In genomic region chr17:40498281-40499084, GRCh38 we compare ENCODE assay signal across 9 cellular contexts. TPM values are rescaled to one million over a fixed set of nuclear protein-coding genes. Genes with fewer than 3 reads are reported as not detected.
DNase-seq lines count a peak whose midpoint lies in the region; ATAC-seq, FAIRE-seq and TF ChIP-seq lines count a peak whose summit lies in the region.
"Had no signal": no experiment of that assay in that cellular context is flagged by ENCODE, and none has a peak within 500 bp of the region (broad histone marks: within the 10 kb centered on the region; RNA-seq: fewer than 3 reads in every experiment).

No MANE protein-coding gene starts in this region.

- H3K9me1 ChIP-seq in IMR-90 (ENCODE audit: insufficient read depth, low read length): peaks cover 10% of the 10 kb centered on the region
- H3K9me1 ChIP-seq in keratinocyte (ENCODE audit: control insufficient read depth, extremely low read depth, insufficient read depth, low read length): peaks cover 7% of the 10 kb centered on the region

- CTCF ChIA-PET in IMR-90 (lab: Yijun Ruan, JAX) (interaction anchor here (0.6 to 1.4 kb wide), 4 partner anchors 22 to 56 kb away, joined by 3 to 10 read pairs (median 4); no protein-coding TSS in a partner anchor), PC-9 (lab: Charles Lee) (interaction anchor here (0.7 to 1.6 kb wide), 2 partner anchors 22 to 99 kb away, joined by 5 to 6 read pairs; no protein-coding TSS in a partner anchor), OCI-LY7 (lab: Charles Lee; ENCODE audit: unreplicated experiment) (interaction anchor here (0.5 kb wide), 1 partner anchor 42 kb away, joined by 3 read pairs; no protein-coding TSS in a partner anchor)

- dilution Hi-C loops in IMR-90 (cut with HindIII; ENCODE audit: low sequenced_read_pairs, unreplicated experiment): no loop called here
- dilution Hi-C loops in keratinocyte (cut with MboI; ENCODE audit: extremely low pct_ligation_motif_present, low sequenced_read_pairs): no loop called here

- peak overlapping the region; percentile 59 for H3K14ac ChIP-seq in IMR-90 (replicated peaks; ENCODE audit: low read depth, low read length)

- intact Hi-C loops in IMR-90 (cut with micrococcal nuclease): loop anchor here (1.0 kb wide), 1 partner anchor 12 kb away; no protein-coding TSS in a partner anchor
- intact Hi-C loops in PC-9 (cut with micrococcal nuclease; ENCODE audit: unreplicated experiment): loop anchor here (1.0 kb wide), 3 partner anchors 12 to 35 kb away; no protein-coding TSS in a partner anchor
- intact Hi-C loops in OCI-LY7 (cut with micrococcal nuclease; ENCODE audit: unreplicated experiment): no loop called here

- H2BK120ac ChIP-seq in IMR-90 (ENCODE audit: low read depth, low read length): peak overlapping the region; percentile 59

- no peak overlapping the region for H3K56ac ChIP-seq in IMR-90 (ENCODE audit: extremely low read depth, insufficient read depth, low read length)

- in situ Hi-C loops in IMR-90 (cut with MboI; ENCODE audit: low sequenced_read_pairs): no loop called here

- WGBS in IMR-90 (ENCODE audit: extremely low coverage in 2 of 2, insufficient read length in 1 of 2), 2 experiments: 57% methylated on average over 4 of the region's 9 CpGs; no CpG with 5 or more reads in 1 of the 2 experiments

- TF ChIP-seq POLR2A in IMR-90 (IDR thresholded peaks at IDR 0.05; ENCODE audit: low read depth, low read length): no peak

- ATAC-seq in IMR-90 (ENCODE audit: low read depth): no peak
- ATAC-seq in thoracic aorta (ENCODE audit: insufficient number of reproducible peaks, low FRiP score, low read depth): no peak
- no peak for ATAC-seq in GM18909 (IDR thresholded peaks at IDR 0.05; ENCODE audit: poor library complexity, unreplicated experiment)

- POLR2A ChIA-PET in IMR-90 (lab: Charles Lee; ENCODE audit: unreplicated experiment): no interaction called here
- POLR2A ChIA-PET in PC-9 (lab: Charles Lee; ENCODE audit: unreplicated experiment): interaction anchor here (0.7 to 0.9 kb wide), 3 partner anchors 9 to 27 kb away, joined by 4 read pairs; no protein-coding TSS in a partner anchor
- POLR2A ChIA-PET in OCI-LY7 (lab: Charles Lee): no interaction called here

- peaks cover 0 to 6% of the 10 kb centered on the region in 2 experiments; a peak in 1 of 4 replicates for H3K79me1 ChIP-seq in IMR-90 (ENCODE audit: low read depth in 1 of 2, low read length in 2 of 2)

- peak overlapping the region; percentile 84 for H2BK20ac ChIP-seq in IMR-90 (ENCODE audit: low read depth, low read length)

- peak overlapping the region; percentile 90; the same call in 2 of the 3 replicates for H2BK15ac ChIP-seq in IMR-90 (ENCODE audit: low read depth, low read length)

- no peak overlapping the region for H2AK9ac ChIP-seq in IMR-90 (replicated peaks; ENCODE audit: low read depth, low read length, poor library complexity)

- H3K9me3 ChIP-seq in IMR-90 (ENCODE audit: control insufficient read depth, insufficient read depth, low read length) (no peaks in the 10 kb centered on the region; the same call in 1 of the 2 replicates), PC-9 (ENCODE audit: insufficient read depth, low read depth) (no peaks in the 10 kb centered on the region), keratinocyte (ENCODE audit: control insufficient read depth, low read depth, low read length) (no peaks in the 10 kb centered on the region), thoracic aorta (no peaks in the 10 kb centered on the region), OCI-LY7 (ENCODE audit: low read length) (no peaks in the 10 kb centered on the region)

- H3K36me3 ChIP-seq in IMR-90 (ENCODE audit: control insufficient read depth, insufficient read depth, low read length) (no peaks in the 10 kb centered on the region), PC-9 (ENCODE audit: low read depth) (peaks cover 16% of the 10 kb centered on the region), keratinocyte (ENCODE audit: control insufficient read depth in 2 of 2, extremely low read depth in 1 of 2, insufficient read depth in 2 of 2, low read length in 2 of 2) (peaks cover 25 to 65% of the 10 kb centered on the region in 2 experiments), thoracic aorta (no peaks in the 10 kb centered on the region), OCI-LY7 (ENCODE audit: insufficient read depth, low read length) (no peaks in the 10 kb centered on the region)
- H3K36me3 ChIP-seq: WERI-Rb-1 had no signal

- peak overlapping the region; percentile 33 for H2BK5ac ChIP-seq in IMR-90 (ENCODE audit: low read depth, low read length, poor library complexity, severe bottlenecking)

- H3K4me1 ChIP-seq in IMR-90 (ENCODE audit: control insufficient read depth, insufficient read depth, low read length) (peaks cover 23% of the 10 kb centered on the region), PC-9 (replicated peaks; ENCODE audit: insufficient read depth) (peaks cover 56% of the 10 kb centered on the region), keratinocyte (ENCODE audit: control insufficient read depth, extremely low read depth, insufficient read depth, low read length) (peaks cover 56% of the 10 kb centered on the region), thoracic aorta (ENCODE audit: control insufficient read depth in 1 of 2, low read depth in 2 of 2) (peaks cover 5 to 23% of the 10 kb centered on the region in 2 donors), OCI-LY7 (ENCODE audit: insufficient read depth, low read length, poor library complexity, severe bottlenecking) (no peaks in the 10 kb centered on the region)

- H3K9me2 ChIP-seq in PC-9 (ENCODE audit: insufficient read depth): no peaks in the 10 kb centered on the region
- H3K9me2 ChIP-seq in OCI-LY7 (ENCODE audit: insufficient read depth, low read length): no peaks in the 10 kb centered on the region

- H4K20me1 ChIP-seq in IMR-90 (ENCODE audit: insufficient read depth, low read length): no peaks in the 10 kb centered on the region
- H4K20me1 ChIP-seq in PC-9 (ENCODE audit: insufficient read depth): no peaks in the 10 kb centered on the region
- H4K20me1 ChIP-seq in keratinocyte (ENCODE audit: control insufficient read depth, extremely low read depth, insufficient read depth, low read length): peaks cover 61% of the 10 kb centered on the region
- H4K20me1 ChIP-seq in OCI-LY7 (ENCODE audit: insufficient read depth, low read length): no peaks in the 10 kb centered on the region

- no peak for TF ChIP-seq RAD21 in IMR-90 (IDR thresholded peaks at IDR 0.05; ENCODE audit: low read length)

- H4K91ac ChIP-seq in IMR-90 (ENCODE audit: insufficient read depth, low read depth, low read length): peak overlapping the region; percentile 80

- no peak for TF ChIP-seq CTCF in IMR-90 (conservative IDR thresholded peaks at IDR 0.05; ENCODE audit: low read depth, low read length)
- TF ChIP-seq CTCF in PC-9 (conservative IDR thresholded peaks at IDR 0.05): no peak
- TF ChIP-seq CTCF in keratinocyte (optimal IDR thresholded peaks at IDR 0.05 in 1 of 3, IDR thresholded peaks at IDR 0.05 in 1 of 3, conservative IDR thresholded peaks at IDR 0.05 in 1 of 3; ENCODE audit: extremely low read depth in 1 of 3, insufficient read depth in 2 of 3, low read length in 3 of 3): no peak
- no peak for TF ChIP-seq CTCF in thoracic aorta (IDR thresholded peaks at IDR 0.05)
- no peak for TF ChIP-seq CTCF in OCI-LY7 (conservative IDR thresholded peaks at IDR 0.05; ENCODE audit: low read length)

- H3K79me2 ChIP-seq in PC-9 (ENCODE audit: low read depth) (peaks cover 64% of the 10 kb centered on the region), keratinocyte (ENCODE audit: control insufficient read depth, insufficient read depth, low read length) (peaks cover 84% of the 10 kb centered on the region), OCI-LY7 (ENCODE audit: insufficient read depth, low read depth, low read length) (no peaks in the 10 kb centered on the region)

- BruUV-seq in IMR-90 (replicated peaks; lab: Mats Ljungman, UMichigan): no TSS peak
- no TSS peak for BruUV-seq in PC-9 (replicated peaks; lab: Mats Ljungman, UMichigan)
- no TSS peak for BruUV-seq in OCI-LY7 (replicated peaks; lab: Mats Ljungman, UMichigan)

- peak overlapping the region; percentile 4; the same call in 1 of the 2 replicates for H3K23ac ChIP-seq in IMR-90 (ENCODE audit: low read depth, low read length)

- H3K27ac ChIP-seq in IMR-90 (ENCODE audit: insufficient read depth, low read length) (peak overlapping the region; percentile 56), PC-9 (peak overlapping the region; percentile 63), keratinocyte (ENCODE audit: control insufficient read depth, insufficient read depth, low read length) (peak overlapping the region; percentile 94), thoracic aorta (peak overlapping the region; percentile 20 to 50), OCI-LY7 (ENCODE audit: low read depth, low read length, poor library complexity, severe bottlenecking) (no peak overlapping the region)

- H3K4me2 ChIP-seq in IMR-90 (ENCODE audit: low read depth, low read length): peak overlapping the region; percentile 11; the same call in 1 of the 2 replicates
- peak overlapping the region; percentile 77 for H3K4me2 ChIP-seq in PC-9
- peak overlapping the region; percentile 98 for H3K4me2 ChIP-seq in keratinocyte (ENCODE audit: control insufficient read depth, extremely low read depth, insufficient read depth, low read depth, low read length)
- H3K4me2 ChIP-seq in OCI-LY7 (ENCODE audit: low read length): no peak overlapping the region

- FAIRE-seq in keratinocyte (lab: Jason Lieb, UNC): no peak

- peak overlapping the region; percentile 3 for H2AFZ ChIP-seq in IMR-90 (replicated peaks; ENCODE audit: low read length, poor library complexity)
- H2AFZ ChIP-seq in PC-9: no peak overlapping the region
- H2AFZ ChIP-seq in keratinocyte (ENCODE audit: control insufficient read depth, low read length): no peak overlapping the region
- H2AFZ ChIP-seq in OCI-LY7 (ENCODE audit: low read length): no peak overlapping the region

- peak overlapping the region; percentile 88 for H4K5ac ChIP-seq in IMR-90 (ENCODE audit: low read depth, low read length)

- DNase-seq in IMR-90 (no peak), PC-9 (peak in 1 of 2 experiments; percentile 42), keratinocyte (ENCODE audit: low read depth, low spot score) (no peak), thoracic aorta (ENCODE audit: low spot score) (no peak), medulla oblongata (ENCODE audit: extremely low spot score) (no peak), OCI-LY7 (ENCODE audit: low spot score) (no peak)
- DNase-seq: central memory CD4-positive, alpha-beta T cell had no signal

- H3K27me3 ChIP-seq in IMR-90 (ENCODE audit: control insufficient read depth, insufficient read depth, low read length) (no peaks in the 10 kb centered on the region), PC-9 (ENCODE audit: insufficient read depth, low read depth) (no peaks in the 10 kb centered on the region), keratinocyte (ENCODE audit: control insufficient read depth, extremely low read depth, insufficient read depth, low read length) (no peaks in the 10 kb centered on the region), thoracic aorta (replicated peaks; ENCODE audit: insufficient read depth) (no peaks in the 10 kb centered on the region)

- H3K18ac ChIP-seq in IMR-90 (ENCODE audit: low read depth, low read length): peak overlapping the region; percentile 84

- H4K8ac ChIP-seq in IMR-90 (ENCODE audit: low read depth in 2 of 2, low read length in 2 of 2): peak overlapping the region; percentile 70 to 99

- H3K9ac ChIP-seq in IMR-90 (ENCODE audit: low read depth, low read length) (no peak overlapping the region), keratinocyte (ENCODE audit: control insufficient read depth, extremely low read depth, insufficient read depth, low read length) (peak overlapping the region; percentile 99)

- peak overlapping the region; percentile 62 for H2AK5ac ChIP-seq in IMR-90 (ENCODE audit: low read depth, low read length)

- H3K4ac ChIP-seq in IMR-90 (ENCODE audit: low read depth, low read length): peak overlapping the region; percentile 64

- peaks cover 25% of the 10 kb centered on the region; the same call in 1 of the 2 replicates for H3F3A ChIP-seq in PC-9 (ENCODE audit: insufficient read depth, low read depth)

- H3K4me3 ChIP-seq in IMR-90 (ENCODE audit: insufficient read depth, low read depth, low read length): no peak overlapping the region
- peak overlapping the region; percentile 80; the same call in 1 of the 2 replicates for H3K4me3 ChIP-seq in PC-9
- peak overlapping the region; percentile 79 to 98 (median 91) for H3K4me3 ChIP-seq in keratinocyte (ENCODE audit: control insufficient read depth in 2 of 3, extremely low read depth in 1 of 3, insufficient read depth in 2 of 3, low read depth in 1 of 3, low read length in 3 of 3)
- H3K4me3 ChIP-seq in thoracic aorta: no peak overlapping the region
- no peak overlapping the region for H3K4me3 ChIP-seq in OCI-LY7 (ENCODE audit: low read depth, low read length, poor library complexity, severe bottlenecking)

RNA-seq across cellular contexts. Expression of gene TNS4, which starts 2.9 kb away (rescaled TPM):
- total RNA-seq in IMR-90 (2012; rRNA removed) (0.28 TPM in 1 of 2 replicates, not detected in the other), PC-9 (2021) (17.4 and 23.5 TPM in 2 replicates), thoracic aorta (under 1 TPM; 0.14 to 0.78 TPM), OCI-LY7 (2022) (0.66 and 0.97 TPM in 2 replicates)
- polyA plus RNA-seq in IMR-90 (2012; rRNA removed) (0.07 TPM in 1 of 2 replicates, not detected in the other), keratinocyte (129 to 171 TPM (median 160 TPM) in 3 replicates)
- polyA plus RNA-seq in IMR-90 (2012; cell fraction: cytosol; rRNA removed): 0.07 and 0.08 TPM in 2 replicates
- polyA plus RNA-seq in IMR-90 (2012; cell fraction: nucleus; rRNA removed; ENCODE audit: low replicate concordance): 0.33 and 0.57 TPM in 2 replicates
- polyA plus RNA-seq in keratinocyte (2011; ENCODE audit: low read depth): 182 TPM
- polyA plus RNA-seq in keratinocyte (2011; cell fraction: cytosol; rRNA removed): 162 and 255 TPM in 2 replicates
- 758 and 1,104 TPM in 2 replicates for polyA plus RNA-seq in keratinocyte (2011; cell fraction: nucleus; rRNA removed)
- 221 and 630 TPM in 2 replicates for polyA plus RNA-seq in keratinocyte (2012; ENCODE audit: low replicate concordance)
- 229 to 1,669 TPM (median 398 TPM) in 3 replicates for polyA minus RNA-seq in keratinocyte
- 367 TPM for polyA minus RNA-seq in keratinocyte (2011; cell fraction: cytosol; rRNA and poly(A)+ RNA removed)
- 523 and 706 TPM in 2 replicates for polyA minus RNA-seq in keratinocyte (2011; cell fraction: nucleus; rRNA and poly(A)+ RNA removed)
- total RNA-seq in OCI-LY7 (2014; rRNA removed; shearing (Covaris generic)): 0.18 and 0.22 TPM in 2 replicates

RNA-seq across cellular contexts. Expression of gene IGFBP4, which starts 55.2 kb away (rescaled TPM):
- total RNA-seq in IMR-90 (2012; rRNA removed) (257 and 308 TPM in 2 replicates), PC-9 (2021) (138 and 211 TPM in 2 replicates), thoracic aorta (100 to 1,000 TPM; 177 to 310 TPM), OCI-LY7 (2022) (not detected in 2 replicates)
- polyA plus RNA-seq in IMR-90 (2012; rRNA removed) (1,187 TPM in 2 replicates), keratinocyte (6.0 to 13.8 TPM (median 6.8 TPM) in 3 replicates)
- polyA plus RNA-seq in IMR-90 (2012; cell fraction: cytosol; rRNA removed): 1,397 and 1,707 TPM in 2 replicates
- polyA plus RNA-seq in IMR-90 (2012; cell fraction: nucleus; rRNA removed; ENCODE audit: low replicate concordance): 452 and 510 TPM in 2 replicates
- polyA plus RNA-seq in keratinocyte (2011; ENCODE audit: low read depth): 0.44 TPM
- polyA plus RNA-seq in keratinocyte (2011; cell fraction: cytosol; rRNA removed): 9.2 and 12.4 TPM in 2 replicates
- 6.5 and 10.0 TPM in 2 replicates for polyA plus RNA-seq in keratinocyte (2011; cell fraction: nucleus; rRNA removed)
- 5.1 and 17.9 TPM in 2 replicates for polyA plus RNA-seq in keratinocyte (2012; ENCODE audit: low replicate concordance)
- polyA minus RNA-seq in keratinocyte: 6.8 to 30.7 TPM (median 7.6 TPM) in 3 replicates
- polyA minus RNA-seq in keratinocyte (2011; cell fraction: cytosol; rRNA and poly(A)+ RNA removed): 15.9 TPM
- polyA minus RNA-seq in keratinocyte (2011; cell fraction: nucleus; rRNA and poly(A)+ RNA removed): 3.8 and 6.0 TPM in 2 replicates
- not detected in 2 replicates for total RNA-seq in OCI-LY7 (2014; rRNA removed; shearing (Covaris generic))

Comparison
In these comparisons a context has a peak if more than half of its experiments do, and no peak if none do; other contexts are left out.
1. H3K4me3 ChIP-seq: peak in PC-9 (single experiment) and keratinocyte (3 of 3); none in IMR-90 (single experiment), thoracic aorta (single experiment) and OCI-LY7 (single experiment).
2. RNA of gene IGFBP4, which starts 55.2 kb away (total RNA-seq): 177 to 310 TPM in thoracic aorta, 257 to 308 TPM in IMR-90 and 138 to 211 TPM in PC-9; not detected in OCI-LY7; every median in the first group is over 100 times any median in the second.